In the genomic region with DNA sequence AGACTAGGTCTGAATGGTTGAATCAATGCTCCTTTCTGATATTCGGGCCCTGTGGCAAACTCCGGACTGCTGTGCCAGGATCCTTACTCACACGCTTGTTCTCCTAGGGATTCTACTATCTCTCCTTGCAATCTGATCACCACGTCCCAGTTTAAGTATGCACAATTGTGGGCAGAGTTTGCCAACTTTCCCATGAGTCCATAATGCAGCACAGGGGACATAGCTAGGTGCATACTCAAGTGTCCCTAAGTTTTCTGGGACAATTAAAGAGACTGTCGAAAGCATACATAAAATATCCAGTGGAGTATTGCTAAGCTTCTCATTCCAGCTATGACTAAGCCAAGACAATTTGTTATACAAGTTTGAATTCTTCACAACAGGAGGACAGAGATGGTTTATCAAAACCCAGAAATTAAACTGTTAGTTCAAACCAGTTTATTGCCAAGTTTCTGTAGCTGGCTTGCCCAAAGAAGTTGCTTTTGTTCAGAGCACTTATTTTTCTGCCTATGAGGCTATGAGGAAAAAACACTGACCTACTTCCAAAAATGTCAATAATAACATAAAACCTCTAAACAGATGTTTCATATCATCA, we compare ENCODE assay signal across 1 cellular context.
TF ChIP-seq lines count a peak whose summit lies in the region.

No MANE protein-coding gene starts in this region.

TF ChIP-seq in WTC11, 78 proteins besides CTCF, POLR2A, EP300 and RAD21:
- TF ChIP-seq, protein P1, sequence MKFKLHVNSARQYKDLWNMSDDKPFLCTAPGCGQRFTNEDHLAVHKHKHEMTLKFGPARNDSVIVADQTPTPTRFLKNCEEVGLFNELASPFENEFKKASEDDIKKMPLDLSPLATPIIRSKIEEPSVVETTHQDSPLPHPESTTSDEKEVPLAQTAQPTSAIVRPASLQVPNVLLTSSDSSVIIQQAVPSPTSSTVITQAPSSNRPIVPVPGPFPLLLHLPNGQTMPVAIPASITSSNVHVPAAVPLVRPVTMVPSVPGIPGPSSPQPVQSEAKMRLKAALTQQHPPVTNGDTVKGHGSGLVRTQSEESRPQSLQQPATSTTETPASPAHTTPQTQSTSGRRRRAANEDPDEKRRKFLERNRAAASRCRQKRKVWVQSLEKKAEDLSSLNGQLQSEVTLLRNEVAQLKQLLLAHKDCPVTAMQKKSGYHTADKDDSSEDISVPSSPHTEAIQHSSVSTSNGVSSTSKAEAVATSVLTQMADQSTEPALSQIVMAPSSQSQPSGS (CRISPR knock-in tag; IDR thresholded peaks at IDR 0.05; ENCODE audit: borderline replicate concordance, low read depth), result no peak
- TF ChIP-seq, protein P2, sequence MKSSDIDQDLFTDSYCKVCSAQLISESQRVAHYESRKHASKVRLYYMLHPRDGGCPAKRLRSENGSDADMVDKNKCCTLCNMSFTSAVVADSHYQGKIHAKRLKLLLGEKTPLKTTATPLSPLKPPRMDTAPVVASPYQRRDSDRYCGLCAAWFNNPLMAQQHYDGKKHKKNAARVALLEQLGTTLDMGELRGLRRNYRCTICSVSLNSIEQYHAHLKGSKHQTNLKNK (CRISPR knock-in tag; IDR thresholded peaks at IDR 0.05), result no peak
- TF ChIP-seq RELA (CRISPR knock-in tag; IDR thresholded peaks at IDR 0.05; ENCODE audit: borderline replicate concordance), result no peak
TF ChIP-seq in WTC11: peak in this region for 0.
